Comparison of ENCODE assay signal across 22 cellular contexts in the genomic region with DNA sequence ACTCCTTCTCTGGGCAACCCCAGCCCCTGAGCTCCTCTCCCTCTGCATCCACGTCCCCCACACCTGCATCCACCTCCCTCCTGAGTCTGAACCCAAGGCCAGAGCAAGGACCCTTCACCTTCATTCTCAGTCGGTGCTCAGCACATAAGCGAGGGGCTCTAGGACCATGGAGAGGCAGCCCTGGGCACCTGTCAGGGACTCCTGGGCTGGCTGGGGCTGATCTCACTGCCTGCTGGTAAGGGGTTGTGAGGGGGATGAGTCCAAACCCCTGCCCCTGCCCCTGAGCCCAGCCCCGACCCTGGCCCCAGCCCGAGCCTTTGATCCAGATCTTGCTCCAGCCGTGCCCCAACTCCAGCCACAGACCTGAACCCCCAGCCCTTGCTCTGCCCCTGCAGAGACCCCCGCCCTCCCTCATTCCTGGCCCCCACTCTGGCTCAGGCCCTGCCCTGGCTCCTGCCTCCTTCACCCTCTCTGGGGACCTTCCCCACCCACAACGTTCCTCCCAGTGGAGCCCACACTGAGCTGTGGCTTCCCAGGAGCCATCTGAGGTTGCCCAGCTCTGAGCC. TPM values are rescaled to one million over a fixed set of nuclear protein-coding genes. Genes with fewer than 3 reads are reported as not detected.
A peak's percentile ranks its signal among the peaks of the same experiment; 100 is the strongest.
DNase-seq lines count a peak whose midpoint lies in the region.
"Had no signal": no experiment of that assay in that cellular context is flagged by ENCODE, and none has a peak within 500 bp of the region (broad histone marks: within the 10 kb centered on the region; RNA-seq: fewer than 3 reads in every experiment).

No MANE protein-coding gene starts in this region.

- H3K4me1 ChIP-seq in muscle layer of duodenum (ENCODE audit: control insufficient read depth in 1 of 2, insufficient read depth in 2 of 2, low read length in 2 of 2), result peaks cover 0 to 7% of the 10 kb centered on the region in 2 donors

- no peaks in the 10 kb centered on the region for H3K9me3 ChIP-seq in muscle layer of duodenum (ENCODE audit: control insufficient read depth in 1 of 2, low read length in 2 of 2)

- peak overlapping the region; percentile 14 for H3K27ac ChIP-seq in muscle layer of duodenum (ENCODE audit: low read length)

- no peaks in the 10 kb centered on the region for H3K36me3 Mint-ChIP-seq in activated CD4-positive, alpha-beta T cell treated with anti-CD3 and anti-CD28 coated beads, Interleukin-2, amount 10 ng/mL, durations not matched to agents 7 days and 5 days (ENCODE audit: low read depth)
- H3K36me3 Mint-ChIP-seq in activated T-helper 2 cell treated with anti-CD3 and anti-CD28 coated beads, Interferon-gamma antibody, Interleukin-2, Interleukin-4, amounts not matched to agents 10 μg/mL and 5 μg/mL and 100 μg/mL, durations not matched to agents 14 hours and 24 hours and 36 hours (ENCODE audit: low read depth), result no peaks in the 10 kb centered on the region
- no peaks in the 10 kb centered on the region for H3K36me3 Mint-ChIP-seq in stimulated activated naive CD8-positive, alpha-beta T cell treated with anti-CD3 and anti-CD28 coated beads, Interleukin-15, Interleukin-2, amounts not matched to agents 100 ng/mL and 50 ng/mL, for 24 hours (ENCODE audit: low read depth)
- H3K36me3 Mint-ChIP-seq: activated naive CD8-positive, alpha-beta T cell treated with anti-CD3 and anti-CD28 coated beads, Interleukin-2, amount 10 ng/mL, durations not matched to agents 7 days and 5 days; CD8-positive, alpha-beta memory T cell had no signal

- no peaks in the 10 kb centered on the region for H3K9me3 Mint-ChIP-seq in activated CD4-positive, alpha-beta T cell treated with anti-CD3 and anti-CD28 coated beads, Interleukin-2, amount 10 ng/mL, durations not matched to agents 7 days and 5 days
- H3K9me3 Mint-ChIP-seq in activated T-helper 2 cell treated with anti-CD3 and anti-CD28 coated beads, Interferon-gamma antibody, Interleukin-2, Interleukin-4, amounts not matched to agents 10 μg/mL and 5 μg/mL and 100 μg/mL, durations not matched to agents 14 hours and 24 hours and 36 hours, result no peaks in the 10 kb centered on the region
- no peaks in the 10 kb centered on the region for H3K9me3 Mint-ChIP-seq in stimulated activated naive CD8-positive, alpha-beta T cell treated with anti-CD3 and anti-CD28 coated beads, Interleukin-15, Interleukin-2, amounts not matched to agents 100 ng/mL and 50 ng/mL, for 24 hours
- H3K9me3 Mint-ChIP-seq: activated naive CD8-positive, alpha-beta T cell treated with anti-CD3 and anti-CD28 coated beads, Interleukin-2, amount 10 ng/mL, durations not matched to agents 7 days and 5 days; CD8-positive, alpha-beta memory T cell had no signal

- H3K4me3 Mint-ChIP-seq in activated CD4-positive, alpha-beta T cell treated with anti-CD3 and anti-CD28 coated beads, Interleukin-2, amount 10 ng/mL, durations not matched to agents 7 days and 5 days, result no peak overlapping the region
- H3K4me3 Mint-ChIP-seq in activated T-helper 2 cell treated with anti-CD3 and anti-CD28 coated beads, Interferon-gamma antibody, Interleukin-2, Interleukin-4, amounts not matched to agents 10 μg/mL and 5 μg/mL and 100 μg/mL, durations not matched to agents 14 hours and 24 hours and 36 hours (ENCODE audit: low read depth), result no peak overlapping the region
- no peak overlapping the region for H3K4me3 Mint-ChIP-seq in stimulated activated naive CD8-positive, alpha-beta T cell treated with anti-CD3 and anti-CD28 coated beads, Interleukin-15, Interleukin-2, amounts not matched to agents 100 ng/mL and 50 ng/mL, for 24 hours
- H3K4me3 Mint-ChIP-seq: activated naive CD8-positive, alpha-beta T cell treated with anti-CD3 and anti-CD28 coated beads, Interleukin-2, amount 10 ng/mL, durations not matched to agents 7 days and 5 days; CD8-positive, alpha-beta memory T cell; naive B cell had no signal

- no peak for DNase-seq in activated CD4-positive, alpha-beta T cell treated with anti-CD3 and anti-CD28 coated beads, Interleukin-2, amount 10 ng/mL, durations not matched to agents 7 days and 5 days
- no peak for DNase-seq in activated CD4-positive, alpha-beta T cell treated with anti-CD3 and anti-CD28 coated beads, Interleukin-2, amount 50 U/mL, for 1 hour
- DNase-seq in activated T-helper 2 cell treated with anti-CD3 and anti-CD28 coated beads, Interferon-gamma antibody, Interleukin-2, Interleukin-4, amounts not matched to agents 10 μg/mL and 5 μg/mL and 100 μg/mL, durations not matched to agents 14 hours and 24 hours and 36 hours (ENCODE audit: low spot score), result no peak
- no peak for DNase-seq in NCI-H1694 treated with DMSO at 0.1 percent for 48 hours (lab: John Stamatoyannopoulos, UW)
- DNase-seq in iPS-NIHi11 (ENCODE audit: low spot score), result no peak
- DNase-seq in foreskin melanocyte, result no peak
- DNase-seq: activated naive CD8-positive, alpha-beta T cell treated with anti-CD3 and anti-CD28 coated beads, Interleukin-2, amount 10 ng/mL, durations not matched to agents 7 days and 5 days; AML-193; CD8-positive, alpha-beta memory T cell; GDM1; naive B cell; NCI-H1417; NCI-H2081 treated with DMSO at 0.1 percent for 48 hours; stimulated activated CD4-positive, alpha-beta T cell treated with anti-CD3 and anti-CD28 coated beads, Interleukin-12 subunit alpha, Interleukin-12 subunit beta, amount 100 ng/mL, for 4 hours; T1000 had no signal

- H3K27me3 ChIP-seq in muscle layer of duodenum (ENCODE audit: low read depth, low read length), result no peaks in the 10 kb centered on the region

- H3K4me1 Mint-ChIP-seq in activated CD4-positive, alpha-beta T cell treated with anti-CD3 and anti-CD28 coated beads, Interleukin-2, amount 10 ng/mL, durations not matched to agents 7 days and 5 days, result peaks cover 38% of the 10 kb centered on the region
- peaks cover 39% of the 10 kb centered on the region for H3K4me1 Mint-ChIP-seq in activated T-helper 2 cell treated with anti-CD3 and anti-CD28 coated beads, Interferon-gamma antibody, Interleukin-2, Interleukin-4, amounts not matched to agents 10 μg/mL and 5 μg/mL and 100 μg/mL, durations not matched to agents 14 hours and 24 hours and 36 hours (ENCODE audit: low read depth)
- H3K4me1 Mint-ChIP-seq in stimulated activated naive CD8-positive, alpha-beta T cell treated with anti-CD3 and anti-CD28 coated beads, Interleukin-15, Interleukin-2, amounts not matched to agents 100 ng/mL and 50 ng/mL, for 24 hours (ENCODE audit: low read depth), result peaks cover 60% of the 10 kb centered on the region
- H3K4me1 Mint-ChIP-seq: naive B cell had no signal

- intact Hi-C loops in activated T-helper 2 cell treated with anti-CD3 and anti-CD28 coated beads, Interferon-gamma antibody, Interleukin-2, Interleukin-4, amounts not matched to agents 10 μg/mL and 5 μg/mL and 100 μg/mL, durations not matched to agents 14 hours and 24 hours and 36 hours (cut with micrococcal nuclease), result loop anchor here (2.0 kb wide), 1 partner anchor 15 kb away; no protein-coding TSS in a partner anchor

- no peak overlapping the region for H3K4me3 ChIP-seq in muscle layer of duodenum (ENCODE audit: low read depth in 1 of 2, low read length in 2 of 2)

- POLR2A ChIA-PET in activated CD4-positive, alpha-beta T cell treated with anti-CD3 and anti-CD28 coated beads, Interleukin-2, amount 10 ng/mL, durations not matched to agents 7 days and 5 days (lab: Charles Lee), result no interaction called here

- peaks cover 2% of the 10 kb centered on the region for H3K27me3 Mint-ChIP-seq in activated CD4-positive, alpha-beta T cell treated with anti-CD3 and anti-CD28 coated beads, Interleukin-2, amount 10 ng/mL, durations not matched to agents 7 days and 5 days
- H3K27me3 Mint-ChIP-seq in activated T-helper 2 cell treated with anti-CD3 and anti-CD28 coated beads, Interferon-gamma antibody, Interleukin-2, Interleukin-4, amounts not matched to agents 10 μg/mL and 5 μg/mL and 100 μg/mL, durations not matched to agents 14 hours and 24 hours and 36 hours (ENCODE audit: low read depth), result no peaks in the 10 kb centered on the region
- peaks cover 3% of the 10 kb centered on the region for H3K27me3 Mint-ChIP-seq in stimulated activated naive CD8-positive, alpha-beta T cell treated with anti-CD3 and anti-CD28 coated beads, Interleukin-15, Interleukin-2, amounts not matched to agents 100 ng/mL and 50 ng/mL, for 24 hours
- H3K27me3 Mint-ChIP-seq: activated naive CD8-positive, alpha-beta T cell treated with anti-CD3 and anti-CD28 coated beads, Interleukin-2, amount 10 ng/mL, durations not matched to agents 7 days and 5 days had no signal

- peak overlapping the region; percentile 63 for H3K27ac Mint-ChIP-seq in activated CD4-positive, alpha-beta T cell treated with anti-CD3 and anti-CD28 coated beads, Interleukin-2, amount 10 ng/mL, durations not matched to agents 7 days and 5 days
- H3K27ac Mint-ChIP-seq in activated T-helper 2 cell treated with anti-CD3 and anti-CD28 coated beads, Interferon-gamma antibody, Interleukin-2, Interleukin-4, amounts not matched to agents 10 μg/mL and 5 μg/mL and 100 μg/mL, durations not matched to agents 14 hours and 24 hours and 36 hours, result peak overlapping the region; percentile 51
- H3K27ac Mint-ChIP-seq in stimulated activated naive CD8-positive, alpha-beta T cell treated with anti-CD3 and anti-CD28 coated beads, Interleukin-15, Interleukin-2, amounts not matched to agents 100 ng/mL and 50 ng/mL, for 24 hours, result peak overlapping the region; percentile 78
- H3K27ac Mint-ChIP-seq: activated naive CD8-positive, alpha-beta T cell treated with anti-CD3 and anti-CD28 coated beads, Interleukin-2, amount 10 ng/mL, durations not matched to agents 7 days and 5 days; naive B cell had no signal

- no peaks in the 10 kb centered on the region for H3K36me3 ChIP-seq in muscle layer of duodenum (ENCODE audit: control insufficient read depth in 1 of 2, insufficient read depth in 2 of 2, low read length in 2 of 2)

- CTCF ChIA-PET in activated CD4-positive, alpha-beta T cell treated with anti-CD3 and anti-CD28 coated beads, Interleukin-2, amount 10 ng/mL, durations not matched to agents 7 days and 5 days (lab: Charles Lee), result interaction anchor here (1.5 to 7.6 kb wide), 10 partner anchors 11 to 57 kb away, joined by 3 to 112 read pairs (median 4); no protein-coding TSS in a partner anchor

RNA-seq across cellular contexts. Expression of gene CCDC197, which starts 0.9 kb away (rescaled TPM):
- total RNA-seq in activated CD4-positive, alpha-beta T cell treated with anti-CD3 and anti-CD28 coated beads, Interleukin-2, amount 10 ng/mL, durations not matched to agents 7 days and 5 days, result not detected
- 0.11 TPM in 1 of 2 replicates, not detected in the other for total RNA-seq in activated T-helper 2 cell treated with anti-CD3 and anti-CD28 coated beads, Interferon-gamma antibody, Interleukin-2, Interleukin-4, amounts not matched to agents 10 μg/mL and 5 μg/mL and 100 μg/mL, durations not matched to agents 14 hours and 24 hours and 36 hours
- total RNA-seq: CD8-positive, alpha-beta memory T cell; endothelial cell of umbilical vein; HT-29; M059J; omental fat pad; ureter had no signal

RNA-seq across cellular contexts. Expression of gene ASB2, which starts 19.8 kb away (rescaled TPM):
- 10 to 100 TPM; 20.7 to 21.1 TPM for total RNA-seq in activated CD4-positive, alpha-beta T cell treated with anti-CD3 and anti-CD28 coated beads, Interleukin-2, amount 10 ng/mL, durations not matched to agents 7 days and 5 days
- total RNA-seq in activated T-helper 2 cell treated with anti-CD3 and anti-CD28 coated beads, Interferon-gamma antibody, Interleukin-2, Interleukin-4, amounts not matched to agents 10 μg/mL and 5 μg/mL and 100 μg/mL, durations not matched to agents 14 hours and 24 hours and 36 hours, result 19.8 TPM in 2 replicates
- total RNA-seq: endothelial cell of umbilical vein, M059J had no signal

RNA-seq across cellular contexts. Expression of gene OTUB2, which starts 29.9 kb away (rescaled TPM):
- total RNA-seq in activated CD4-positive, alpha-beta T cell treated with anti-CD3 and anti-CD28 coated beads, Interleukin-2, amount 10 ng/mL, durations not matched to agents 7 days and 5 days, result 1 to 10 TPM; 2.3 to 2.4 TPM
- 2.1 and 2.3 TPM in 2 replicates for total RNA-seq in activated T-helper 2 cell treated with anti-CD3 and anti-CD28 coated beads, Interferon-gamma antibody, Interleukin-2, Interleukin-4, amounts not matched to agents 10 μg/mL and 5 μg/mL and 100 μg/mL, durations not matched to agents 14 hours and 24 hours and 36 hours
